In the genomic region with DNA sequence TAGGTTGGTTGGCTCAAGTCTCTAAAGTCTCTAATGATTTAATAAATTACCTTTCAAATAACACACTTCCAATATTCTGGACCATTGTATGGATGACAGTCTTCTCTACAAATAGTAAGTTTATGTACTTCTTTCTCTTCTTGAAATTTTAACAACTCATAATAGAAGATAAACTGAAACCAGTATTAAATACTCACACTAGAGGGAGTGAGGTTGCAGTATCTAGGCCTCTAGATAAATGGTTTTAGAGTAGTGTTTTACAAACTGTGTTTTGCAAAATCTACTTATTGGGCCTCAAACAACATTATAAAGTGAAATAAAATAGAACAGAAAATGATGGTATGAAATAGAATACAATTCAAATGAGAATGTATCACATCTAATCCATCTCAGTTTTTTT, we compare ENCODE assay signal across 20 cellular contexts.
A peak's percentile ranks its signal among the peaks of the same experiment; 100 is the strongest.
DNase-seq lines count a peak whose midpoint lies in the region; ATAC-seq and TF ChIP-seq lines count a peak whose summit lies in the region.
"Had no signal": no experiment of that assay in that cellular context is flagged by ENCODE, and none has a peak within 500 bp of the region (broad histone marks: within the 10 kb centered on the region; RNA-seq: fewer than 3 reads in every experiment).

No MANE protein-coding gene starts in this region.

- no peak overlapping the region for H3K27ac Mint-ChIP-seq in activated T-helper 1 cell treated with anti-CD3 and anti-CD28 coated beads, Interleukin-12 subunit alpha, Interleukin-12 subunit beta, Interleukin-2, Interleukin-4 antibody, amounts not matched to agents 30 ng/mL and 10 ng/mL and 1 ng/mL, durations not matched to agents 14 hours and 24 hours and 36 hours
- H3K27ac Mint-ChIP-seq: effector memory CD8-positive, alpha-beta T cell had no signal

- no peaks in the 10 kb centered on the region for H3K36me3 Mint-ChIP-seq in activated T-helper 1 cell treated with anti-CD3 and anti-CD28 coated beads, Interleukin-12 subunit alpha, Interleukin-12 subunit beta, Interleukin-2, Interleukin-4 antibody, amounts not matched to agents 30 ng/mL and 10 ng/mL and 1 ng/mL, durations not matched to agents 14 hours and 24 hours and 36 hours (ENCODE audit: low read depth)

- no peaks in the 10 kb centered on the region for H3K36me3 ChIP-seq in RWPE2 (ENCODE audit: low read depth)
- H3K36me3 ChIP-seq: BLaER1 treated with 17β-estradiol and CSF1 and Interleukin-3, amounts not matched to agents 10 nM and 100 nM had no signal

- no peaks in the 10 kb centered on the region for H3K4me1 ChIP-seq in RWPE2 (ENCODE audit: insufficient read depth, poor library complexity, severe bottlenecking)
- H3K4me1 ChIP-seq: BLaER1 treated with 17β-estradiol and CSF1 and Interleukin-3, amounts not matched to agents 10 nM and 100 nM had no signal

- no peaks in the 10 kb centered on the region for H3K27me3 Mint-ChIP-seq in activated T-helper 1 cell treated with anti-CD3 and anti-CD28 coated beads, Interleukin-12 subunit alpha, Interleukin-12 subunit beta, Interleukin-2, Interleukin-4 antibody, amounts not matched to agents 30 ng/mL and 10 ng/mL and 1 ng/mL, durations not matched to agents 14 hours and 24 hours and 36 hours (ENCODE audit: insufficient read depth)
- H3K27me3 Mint-ChIP-seq: effector memory CD8-positive, alpha-beta T cell had no signal

- no peaks in the 10 kb centered on the region for H3K9me3 ChIP-seq in RWPE2 (ENCODE audit: severe bottlenecking)
- H3K9me3 ChIP-seq: BLaER1 treated with 17β-estradiol and CSF1 and Interleukin-3, amounts not matched to agents 10 nM and 100 nM; mucosa of descending colon had no signal

- no peak overlapping the region for H3K4me3 Mint-ChIP-seq in activated T-helper 1 cell treated with anti-CD3 and anti-CD28 coated beads, Interleukin-12 subunit alpha, Interleukin-12 subunit beta, Interleukin-2, Interleukin-4 antibody, amounts not matched to agents 30 ng/mL and 10 ng/mL and 1 ng/mL, durations not matched to agents 14 hours and 24 hours and 36 hours
- H3K4me3 Mint-ChIP-seq: effector memory CD8-positive, alpha-beta T cell had no signal

- no peak overlapping the region for H3K27ac ChIP-seq in RWPE2 (ENCODE audit: poor library complexity, severe bottlenecking)
- H3K27ac ChIP-seq: BLaER1 treated with 17β-estradiol and CSF1 and Interleukin-3, amounts not matched to agents 10 nM and 100 nM had no signal

- TF ChIP-seq CTCF in RWPE2 (IDR thresholded peaks at IDR 0.05; ENCODE audit: poor library complexity, severe bottlenecking), result peak; percentile 46
- TF ChIP-seq CTCF in fibroblast of pulmonary artery (IDR thresholded peaks at IDR 0.05; ENCODE audit: low read length, missing control alignments), result peak; percentile 28

- no peaks in the 10 kb centered on the region for H3K27me3 ChIP-seq in RWPE2 (ENCODE audit: insufficient read depth, poor library complexity, severe bottlenecking)
- H3K27me3 ChIP-seq: BLaER1 treated with 17β-estradiol and CSF1 and Interleukin-3, amounts not matched to agents 10 nM and 100 nM had no signal

- H3K4me3 ChIP-seq in RWPE2 (ENCODE audit: severe bottlenecking), result no peak overlapping the region
- no peak overlapping the region for H3K4me3 ChIP-seq in fibroblast of pulmonary artery (replicated peaks; ENCODE audit: low read depth, low read length)
- H3K4me3 ChIP-seq: BLaER1 treated with 17β-estradiol and CSF1 and Interleukin-3, amounts not matched to agents 10 nM and 100 nM; mucosa of descending colon had no signal

- H3K4me1 Mint-ChIP-seq in activated T-helper 1 cell treated with anti-CD3 and anti-CD28 coated beads, Interleukin-12 subunit alpha, Interleukin-12 subunit beta, Interleukin-2, Interleukin-4 antibody, amounts not matched to agents 30 ng/mL and 10 ng/mL and 1 ng/mL, durations not matched to agents 14 hours and 24 hours and 36 hours (ENCODE audit: low read depth), result no peaks in the 10 kb centered on the region

- intact Hi-C loops in activated T-helper 1 cell treated with anti-CD3 and anti-CD28 coated beads, Interleukin-12 subunit alpha, Interleukin-12 subunit beta, Interleukin-2, Interleukin-4 antibody, amounts not matched to agents 30 ng/mL and 10 ng/mL and 1 ng/mL, durations not matched to agents 14 hours and 24 hours and 36 hours (cut with micrococcal nuclease), result no loop called here
- intact Hi-C loops in posterior vena cava (cut with DNase I), result no loop called here

- no peaks in the 10 kb centered on the region for H3K9me3 Mint-ChIP-seq in activated T-helper 1 cell treated with anti-CD3 and anti-CD28 coated beads, Interleukin-12 subunit alpha, Interleukin-12 subunit beta, Interleukin-2, Interleukin-4 antibody, amounts not matched to agents 30 ng/mL and 10 ng/mL and 1 ng/mL, durations not matched to agents 14 hours and 24 hours and 36 hours

- 0 out of 3 replicates have a peak, but pooled peaks have one; percentile 41 for ATAC-seq in RWPE2 (ENCODE audit: low read depth)
- ATAC-seq: effector memory CD8-positive, alpha-beta T cell; left ventricle myocardium superior; mucosa of descending colon; Right ventricle myocardium inferior had no signal

- in situ Hi-C loops in KBM-7 (cut with MboI; ENCODE audit: low pct_unique_long_range_greater_than_20kb, low sequenced_read_pairs), result no loop called here

- DNase-seq in DMS 273 (lab: John Stamatoyannopoulos, UW; ENCODE audit: unreplicated experiment), result peak; percentile 3
- DNase-seq in DMS 273 treated with DMSO at 0.1 percent for 48 hours (lab: John Stamatoyannopoulos, UW), result no peak
- DNase-seq in KBM-7, result peak; percentile 8
- DNase-seq in RWPE2 (ENCODE audit: low spot score), result no peak
- DNase-seq in fibroblast of pulmonary artery (ENCODE audit: low read depth), result peak; percentile 16
- DNase-seq in activated T-helper 1 cell treated with anti-CD3 and anti-CD28 coated beads, Interleukin-12 subunit alpha, Interleukin-12 subunit beta, Interleukin-2, Interleukin-4 antibody, amounts not matched to agents 30 ng/mL and 10 ng/mL and 1 ng/mL, durations not matched to agents 14 hours and 24 hours and 36 hours (ENCODE audit: low spot score), result no peak
- DNase-seq in NCI-H1417 treated with DMSO at 0.1 percent for 48 hours (lab: John Stamatoyannopoulos, UW), result no peak
- no peak for DNase-seq in posterior vena cava (ENCODE audit: low spot score)
- DNase-seq: 8988T; activated CD8-positive, alpha-beta memory T cell treated with anti-CD3 and anti-CD28 coated beads, Interleukin-2, amount 50 U/mL, for 48 hours; activated naive CD4-positive, alpha-beta T cell; amygdala; caudate nucleus; effector memory CD8-positive, alpha-beta T cell; left ventricle myocardium superior; mucosa of descending colon; NCI-H146; stimulated activated CD8-positive, alpha-beta memory T cell treated with anti-CD3 and anti-CD28 coated beads, Interleukin-4, amount 100 ng/mL, for 48 hours had no signal

Comparison
In these comparisons a context has a peak if more than half of its experiments do, and no peak if none do; other contexts are left out.
1. DNase-seq: peak in DMS 273 (single experiment), KBM-7 (single experiment) and fibroblast of pulmonary artery (single experiment); none in DMS 273 treated with DMSO at 0.1 percent for 48 hours (single experiment), RWPE2 (single experiment), activated T-helper 1 cell treated with anti-CD3 and anti-CD28 coated beads, Interleukin-12 subunit alpha, Interleukin-12 subunit beta, Interleukin-2, Interleukin-4 antibody, amounts not matched to agents 30 ng/mL and 10 ng/mL and 1 ng/mL, durations not matched to agents 14 hours and 24 hours and 36 hours (single experiment), NCI-H1417 treated with DMSO at 0.1 percent for 48 hours (single experiment) and posterior vena cava (single experiment).